ENCODE assay signal across 8 cellular contexts in the genomic region with DNA sequence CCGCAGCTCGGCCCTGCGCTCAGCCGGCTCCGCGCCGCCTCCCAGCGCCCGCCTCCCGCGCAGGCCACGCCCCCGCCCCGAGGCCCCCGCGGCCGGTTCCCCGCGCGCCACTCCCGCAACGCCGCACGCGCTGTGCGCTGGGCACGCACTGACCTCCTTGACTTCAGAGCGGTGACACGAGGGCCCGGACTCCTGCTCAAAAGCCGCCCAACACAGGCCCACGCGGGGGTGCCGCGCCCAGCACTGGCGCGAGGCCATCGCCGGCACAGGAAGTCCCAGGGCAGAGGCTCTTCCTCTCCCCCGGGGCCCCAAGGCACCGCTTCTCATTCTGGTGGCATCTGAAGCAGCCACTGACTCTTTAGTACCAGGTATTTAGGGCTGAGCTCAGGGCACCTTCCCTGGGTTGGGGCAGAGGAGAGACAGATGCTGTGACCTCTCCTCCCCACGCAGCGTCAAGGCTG. TPM values are rescaled to one million over a fixed set of nuclear protein-coding genes. Genes with fewer than 3 reads are reported as not detected.
DNase-seq lines count a peak whose midpoint lies in the region; ATAC-seq and TF ChIP-seq lines count a peak whose summit lies in the region.

No MANE protein-coding gene starts in this region.

- H3K4me2 ChIP-seq in PC-3 (ENCODE audit: low read length): peak overlapping the region; percentile 91

- no TSS peak for BruUV-seq in PC-3 (replicated peaks; lab: Mats Ljungman, UMichigan)

- no peaks in the 10 kb centered on the region for H3F3A ChIP-seq in PC-3 (ENCODE audit: low read length, unreplicated experiment)

- ATAC-seq in HG02981 (IDR thresholded peaks at IDR 0.05; ENCODE audit: unreplicated experiment) (peak; percentile 38), PC-3 (peak; percentile 19)

- no peaks in the 10 kb centered on the region for H3K27me3 ChIP-seq in PC-3 (ENCODE audit: low read length)
- H3K27me3 ChIP-seq in neutrophil: no peaks in the 10 kb centered on the region
- no peaks in the 10 kb centered on the region for H3K27me3 ChIP-seq in tibial nerve

- H2AFZ ChIP-seq in PC-3 (ENCODE audit: low read length): peak overlapping the region; percentile 74

- H4K20me1 ChIP-seq in PC-3 (ENCODE audit: low read length): no peaks in the 10 kb centered on the region

- H3K36me3 ChIP-seq in PC-3 (ENCODE audit: low read depth, low read length) (no peaks in the 10 kb centered on the region), neutrophil (peaks cover 11% of the 10 kb centered on the region), tibial nerve (no peaks in the 10 kb centered on the region)

- H3K9me2 ChIP-seq in PC-3 (replicated peaks; ENCODE audit: low read length): no peaks in the 10 kb centered on the region

- POLR2A ChIA-PET in PC-3 (lab: Charles Lee; ENCODE audit: unreplicated experiment): no interaction called here

- H3K4me1 ChIP-seq in PC-3 (ENCODE audit: insufficient read depth, low read length) (peaks cover 55% of the 10 kb centered on the region), neutrophil (ENCODE audit: control insufficient read depth in 1 of 2, insufficient read depth in 1 of 2, low read depth in 1 of 2, low read length in 1 of 2) (peaks cover 62 to 77% of the 10 kb centered on the region in 2 experiments), tibial nerve (peaks cover 0 to 86% (median 53%) of the 10 kb centered on the region in 4 donors)

- WGBS in tibial nerve, 2 donors: 0% methylated on average over 3 to 12 of the region's 43 CpGs

- TF ChIP-seq CTCF in PC-3 (conservative IDR thresholded peaks at IDR 0.05; ENCODE audit: low read depth, low read length) (no peak), fibroblast of villous mesenchyme (IDR thresholded peaks at IDR 0.05; ENCODE audit: insufficient read depth, low read depth, low read length) (no peak), neutrophil (IDR thresholded peaks at IDR 0.05) (peak; percentile 54), tibial nerve (IDR thresholded peaks at IDR 0.05) (no peak)

- peak overlapping the region; percentile 94 for H3K4me3 ChIP-seq in PC-3 (ENCODE audit: low read length)
- H3K4me3 ChIP-seq in fibroblast of villous mesenchyme (ENCODE audit: low read depth, low read length): peak overlapping the region; percentile 73
- peak overlapping the region; percentile 89 to 91 for H3K4me3 ChIP-seq in neutrophil (ENCODE audit: low read depth in 1 of 2, low read length in 1 of 2)
- H3K4me3 ChIP-seq in tibial nerve: peak overlapping the region; percentile 62 to 88 (median 68)

- TF ChIP-seq EP300 in tibial nerve (IDR thresholded peaks at IDR 0.05): peak in 1 of 2 donors; percentile 43

- H3K9me3 ChIP-seq in PC-3 (ENCODE audit: low read length) (no peaks in the 10 kb centered on the region), neutrophil (no peaks in the 10 kb centered on the region), tibial nerve (no peaks in the 10 kb centered on the region)

- peak in 1 of 2 donors; percentile 21 for TF ChIP-seq POLR2A in tibial nerve (IDR thresholded peaks at IDR 0.05)

- CTCF ChIA-PET in PC-3 (lab: Charles Lee): interaction anchor here (0.6 to 2.0 kb wide), 6 partner anchors 13 to 625 kb away, joined by 3 to 15 read pairs (median 4); partner anchors contain the start of gene XXYLT1

- peaks cover 48% of the 10 kb centered on the region for H3K79me2 ChIP-seq in PC-3 (ENCODE audit: low read length)

- intact Hi-C loops in PC-3 (cut with micrococcal nuclease): loop anchor here (1.0 to 2.0 kb wide), 3 partner anchors 11 to 25 kb away; no protein-coding TSS in a partner anchor

- peak overlapping the region; percentile 68 for H3K9ac ChIP-seq in PC-3 (ENCODE audit: low read length)

- peak overlapping the region; percentile 66 for H3K27ac ChIP-seq in PC-3 (ENCODE audit: low read length)
- peak overlapping the region; percentile 94 for H3K27ac ChIP-seq in neutrophil
- H3K27ac ChIP-seq in tibial nerve: peak overlapping the region; percentile 77 to 98 (median 87)

- DNase-seq in NK-92 treated with Interleukin-12 subunit alpha and Interleukin-12 subunit beta, amount 100 ng/mL, for 24 hours (lab: John Stamatoyannopoulos, UW): peak; percentile 60
- DNase-seq in NK-92 (lab: John Stamatoyannopoulos, UW; ENCODE audit: unreplicated experiment): no peak
- DNase-seq in PC-3: peak; percentile 62
- peak; percentile 47 for DNase-seq in activated T-helper 9 cell treated with anti-CD3 and anti-CD28 coated beads, Interleukin-2, amount 50 U/mL, for 16 hours (ENCODE audit: low read depth)
- DNase-seq in fibroblast of villous mesenchyme (ENCODE audit: low read depth): no peak
- DNase-seq in tibial nerve (ENCODE audit: low spot score in 2 of 2): peak; percentile 33 to 45

RNA-seq across cellular contexts. Expression of gene TNK2, which starts 12.4 kb away (rescaled TPM):
- total RNA-seq in PC-3 (2014; rRNA removed) (43.7 and 49.3 TPM in 2 replicates), fibroblast of villous mesenchyme (8.4 and 12.1 TPM in 2 replicates), tibial nerve (10 to 100 TPM; 22.2 to 81.9 (median 34.0) TPM)

Comparison
In these comparisons a context has a peak if more than half of its experiments do, and no peak if none do; other contexts are left out.
1. DNase-seq: peak in NK-92 treated with Interleukin-12 subunit alpha and Interleukin-12 subunit beta, amount 100 ng/mL, for 24 hours (single experiment), PC-3 (single experiment), activated T-helper 9 cell treated with anti-CD3 and anti-CD28 coated beads, Interleukin-2, amount 50 U/mL, for 16 hours (single experiment) and tibial nerve (2 of 2); none in NK-92 (single experiment) and fibroblast of villous mesenchyme (single experiment).
2. Peak in every context shown above with its lines, with median percentiles within 50 percentile points of each other: H3K27ac ChIP-seq and H3K4me3 ChIP-seq.